Comparison of ENCODE assay signal across 1 cellular context in genomic region chr4:15848191-15848842, GRCh38.
TF ChIP-seq lines count a peak whose summit lies in the region.

No MANE protein-coding gene starts in this region.

TF ChIP-seq in endothelial cell of umbilical vein, 7 proteins besides CTCF, POLR2A, EP300 and RAD21:
- TF ChIP-seq GATA2 (IDR thresholded peaks at IDR 0.05; ENCODE audit: insufficient read depth, insufficient read length, low read depth, low read length) (no peak), MAX (IDR thresholded peaks at IDR 0.05; ENCODE audit: insufficient read depth, insufficient read length) (no peak), JUN (IDR thresholded peaks at IDR 0.05; ENCODE audit: borderline replicate concordance, insufficient read depth, insufficient read length, low read depth) (no peak), FOS (IDR thresholded peaks at IDR 0.05; ENCODE audit: borderline replicate concordance, insufficient read depth, low read length) (no peak), POLR2AphosphoS5 (IDR thresholded peaks at IDR 0.05; ENCODE audit: insufficient read depth, low read depth, low read length) (no peak), EZH2 (IDR thresholded peaks at IDR 0.05; ENCODE audit: borderline replicate concordance, low read depth, low read length, severe bottlenecking) (no peak), MYC (IDR thresholded peaks at IDR 0.05; ENCODE audit: low read depth, low read length) (no peak)
